Comparison of ENCODE assay signal across 23 cellular contexts in the genomic region with DNA sequence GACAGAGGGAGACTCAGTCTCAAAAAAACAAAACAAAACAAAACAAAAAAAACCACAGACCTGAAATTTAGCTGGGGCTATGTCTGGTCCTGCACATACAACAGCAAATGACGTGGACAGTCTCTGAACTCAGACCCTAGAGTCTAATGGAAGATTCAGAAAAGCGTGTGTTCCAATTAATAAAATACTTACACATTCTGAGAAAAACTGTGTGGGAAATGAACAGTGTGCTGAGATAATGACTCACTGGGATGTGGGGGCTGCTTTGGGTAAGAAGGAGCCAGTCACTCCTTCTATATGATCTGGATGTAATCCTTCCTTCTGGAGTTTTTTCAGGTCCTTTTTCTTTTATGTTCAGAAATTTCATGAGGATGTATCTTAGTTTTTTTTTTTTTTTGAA. TPM values are rescaled to one million over a fixed set of nuclear protein-coding genes. Genes with fewer than 3 reads are reported as not detected.
DNase-seq lines count a peak whose midpoint lies in the region; ATAC-seq, FAIRE-seq and TF ChIP-seq lines count a peak whose summit lies in the region.
"Had no signal": no experiment of that assay in that cellular context is flagged by ENCODE, and none has a peak within 500 bp of the region (broad histone marks: within the 10 kb centered on the region; RNA-seq: fewer than 3 reads in every experiment).

No MANE protein-coding gene starts in this region.

- peaks cover 6% of the 10 kb centered on the region for H3K36me3 Mint-ChIP-seq in chondrocyte (ENCODE audit: low read depth)
- H3K36me3 Mint-ChIP-seq: activated naive CD4-positive, alpha-beta T cell treated with anti-CD3 and anti-CD28 coated beads, Interleukin-2, amount 50 U/mL, for 24 hours; neural progenitor cell had no signal

- in situ Hi-C loops in transverse colon (cut with MboI; ENCODE audit: low pct_ligation_motif_present in 1 of 4, low pct_unique_long_range_greater_than_20kb in 1 of 4, low sequenced_read_pairs in 3 of 4): no loop called here

- no peaks in the 10 kb centered on the region for H3K9me3 Mint-ChIP-seq in chondrocyte (ENCODE audit: low read depth)
- H3K9me3 Mint-ChIP-seq: activated naive CD4-positive, alpha-beta T cell treated with anti-CD3 and anti-CD28 coated beads, Interleukin-2, amount 50 U/mL, for 24 hours; activated T-helper 1 cell treated with anti-CD3 and anti-CD28 coated beads, Interleukin-12 subunit alpha, Interleukin-12 subunit beta, Interleukin-2, Interleukin-4 antibody, amounts not matched to agents 30 ng/mL and 10 ng/mL and 1 ng/mL, durations not matched to agents 14 hours and 24 hours and 36 hours; CD4-positive, alpha-beta T cell; stimulated activated naive CD8-positive, alpha-beta T cell treated with anti-CD3 and anti-CD28 coated beads, Interleukin-15, amount 100 ng/mL, for 72 hours had no signal

- POLR2A ChIA-PET in OCI-LY7 (lab: Charles Lee): no interaction called here

- H3K27ac Mint-ChIP-seq in chondrocyte (ENCODE audit: unreplicated experiment): peak overlapping the region; percentile 29
- H3K27ac Mint-ChIP-seq: activated naive CD4-positive, alpha-beta T cell treated with anti-CD3 and anti-CD28 coated beads, Interleukin-2, amount 50 U/mL, for 24 hours; activated T-helper 1 cell treated with anti-CD3 and anti-CD28 coated beads, Interleukin-12 subunit alpha, Interleukin-12 subunit beta, Interleukin-2, Interleukin-4 antibody, amounts not matched to agents 30 ng/mL and 10 ng/mL and 1 ng/mL, durations not matched to agents 14 hours and 24 hours and 36 hours; CD4-positive, alpha-beta T cell; neural progenitor cell had no signal

- H3K27ac ChIP-seq in transverse colon (no peak overlapping the region), OCI-LY7 (ENCODE audit: low read depth, low read length, poor library complexity, severe bottlenecking) (no peak overlapping the region)
- H3K27ac ChIP-seq: ascending aorta, neural progenitor cell, thyroid gland had no signal

- no peak overlapping the region for H2AFZ ChIP-seq in OCI-LY7 (ENCODE audit: low read length)
- H2AFZ ChIP-seq: neural progenitor cell had no signal

- H3K79me2 ChIP-seq in OCI-LY7 (ENCODE audit: insufficient read depth, low read depth, low read length): no peaks in the 10 kb centered on the region

- no peak for TF ChIP-seq POLR2A in transverse colon (IDR thresholded peaks at IDR 0.05)

- H3K9me2 ChIP-seq in OCI-LY7 (ENCODE audit: insufficient read depth, low read length): no peaks in the 10 kb centered on the region

- no TSS peak for BruUV-seq in OCI-LY7 (replicated peaks; lab: Mats Ljungman, UMichigan)

- intact Hi-C loops in transverse colon (cut with DNase I; ENCODE audit: low total_unique reads): no loop called here
- intact Hi-C loops in OCI-LY7 (cut with micrococcal nuclease; ENCODE audit: unreplicated experiment): no loop called here

- no peaks in the 10 kb centered on the region for H3K9me3 ChIP-seq in transverse colon
- H3K9me3 ChIP-seq in OCI-LY7 (ENCODE audit: low read length): no peaks in the 10 kb centered on the region
- H3K9me3 ChIP-seq: ascending aorta, thyroid gland had no signal

- H3K4me1 ChIP-seq in transverse colon: no peaks in the 10 kb centered on the region
- no peaks in the 10 kb centered on the region for H3K4me1 ChIP-seq in OCI-LY7 (ENCODE audit: insufficient read depth, low read length, poor library complexity, severe bottlenecking)
- H3K4me1 ChIP-seq: thyroid gland had no signal

- 63 to 93% methylated on average over 2 of the region's 2 CpGs for WGBS in transverse colon (ENCODE audit: low coverage in 1 of 2), 2 donors

- no peak for TF ChIP-seq EP300 in transverse colon (IDR thresholded peaks at IDR 0.05; ENCODE audit: low read depth)

- H3K27me3 ChIP-seq in transverse colon: no peaks in the 10 kb centered on the region
- H3K27me3 ChIP-seq: ascending aorta, neural progenitor cell, thyroid gland had no signal

- ATAC-seq in GM18858 (IDR thresholded peaks at IDR 0.05; ENCODE audit: unreplicated experiment): no peak
- no peak for ATAC-seq in GM21367 (IDR thresholded peaks at IDR 0.05; ENCODE audit: unreplicated experiment)
- ATAC-seq: stimulated activated naive CD8-positive, alpha-beta T cell treated with anti-CD3 and anti-CD28 coated beads, Interleukin-15, amount 100 ng/mL, for 72 hours had no signal

- DNase-seq in ELR (ENCODE audit: low read depth): peak; percentile 64
- peak; percentile 44 for DNase-seq in RCC 7860 (ENCODE audit: low spot score)
- no peak for DNase-seq in chondrocyte (ENCODE audit: low spot score)
- peak; percentile 14 for DNase-seq in putamen (ENCODE audit: low spot score)
- no peak for DNase-seq in transverse colon
- no peak for DNase-seq in OCI-LY7 (ENCODE audit: low spot score)
- DNase-seq: CD4-positive, alpha-beta T cell; glutamatergic neuron; H7; mammary epithelial cell; NCI-H1092; NCI-H187; NCI-H69; stimulated activated naive CD8-positive, alpha-beta T cell treated with anti-CD3 and anti-CD28 coated beads, Interleukin-15, amount 100 ng/mL, for 72 hours; thyroid gland had no signal

- no peak for TF ChIP-seq CTCF in chondrocyte (IDR thresholded peaks at IDR 0.05)
- TF ChIP-seq CTCF in transverse colon (IDR thresholded peaks at IDR 0.05): no peak
- no peak for TF ChIP-seq CTCF in OCI-LY7 (conservative IDR thresholded peaks at IDR 0.05; ENCODE audit: low read length)

- peak; percentile 53 for FAIRE-seq in RCC 7860 (lab: Jason Lieb, UNC)
- FAIRE-seq: colon had no signal

- CTCF ChIA-PET in OCI-LY7 (lab: Charles Lee; ENCODE audit: unreplicated experiment): no interaction called here

- no peaks in the 10 kb centered on the region for H3K27me3 Mint-ChIP-seq in chondrocyte (ENCODE audit: low read depth)
- H3K27me3 Mint-ChIP-seq: CD4-positive, alpha-beta T cell; stimulated activated naive CD8-positive, alpha-beta T cell treated with anti-CD3 and anti-CD28 coated beads, Interleukin-15, amount 100 ng/mL, for 72 hours had no signal

- H3K4me1 Mint-ChIP-seq in chondrocyte (ENCODE audit: low read depth): peaks cover 39% of the 10 kb centered on the region
- H3K4me1 Mint-ChIP-seq: activated naive CD4-positive, alpha-beta T cell treated with anti-CD3 and anti-CD28 coated beads, Interleukin-2, amount 50 U/mL, for 24 hours; stimulated activated naive CD8-positive, alpha-beta T cell treated with anti-CD3 and anti-CD28 coated beads, Interleukin-15, amount 100 ng/mL, for 72 hours had no signal

- H3K4me3 ChIP-seq in transverse colon (no peak overlapping the region), OCI-LY7 (ENCODE audit: low read depth, low read length, poor library complexity, severe bottlenecking) (no peak overlapping the region)
- H3K4me3 ChIP-seq: ascending aorta, neural progenitor cell, thyroid gland had no signal

- H3K4me3 Mint-ChIP-seq in chondrocyte (ENCODE audit: unreplicated experiment): no peak overlapping the region
- H3K4me3 Mint-ChIP-seq: activated naive CD4-positive, alpha-beta T cell treated with anti-CD3 and anti-CD28 coated beads, Interleukin-2, amount 50 U/mL, for 24 hours; activated T-helper 1 cell treated with anti-CD3 and anti-CD28 coated beads, Interleukin-12 subunit alpha, Interleukin-12 subunit beta, Interleukin-2, Interleukin-4 antibody, amounts not matched to agents 30 ng/mL and 10 ng/mL and 1 ng/mL, durations not matched to agents 14 hours and 24 hours and 36 hours; CD4-positive, alpha-beta T cell; neural progenitor cell; stimulated activated naive CD8-positive, alpha-beta T cell treated with anti-CD3 and anti-CD28 coated beads, Interleukin-15, amount 100 ng/mL, for 72 hours had no signal

- H3K36me3 ChIP-seq in transverse colon: no peaks in the 10 kb centered on the region
- H3K36me3 ChIP-seq in OCI-LY7 (ENCODE audit: insufficient read depth, low read length): no peaks in the 10 kb centered on the region
- H3K36me3 ChIP-seq: ascending aorta, neural progenitor cell, thyroid gland had no signal

- no peak overlapping the region for H3K4me2 ChIP-seq in OCI-LY7 (ENCODE audit: low read length)
- H3K4me2 ChIP-seq: neural progenitor cell had no signal

- H4K20me1 ChIP-seq in OCI-LY7 (ENCODE audit: insufficient read depth, low read length): no peaks in the 10 kb centered on the region

RNA-seq across cellular contexts. Expression of a gene that starts 29.4 kb away (rescaled TPM):
- total RNA-seq in chondrocyte (not detected in 3 replicates), transverse colon (not detected), OCI-LY7 (2022) (not detected in 2 replicates)
- total RNA-seq in OCI-LY7 (2014; rRNA removed; shearing (Covaris generic)): not detected in 2 replicates
- total RNA-seq: activated T-helper 1 cell treated with anti-CD3 and anti-CD28 coated beads, Interleukin-12 subunit alpha, Interleukin-12 subunit beta, Interleukin-2, Interleukin-4 antibody, amounts not matched to agents 30 ng/mL and 10 ng/mL and 1 ng/mL, durations not matched to agents 14 hours and 24 hours and 36 hours; ascending aorta; CD4-positive, alpha-beta T cell; G401; H7; mammary epithelial cell; thyroid gland had no signal

Comparison
In these comparisons a context has a peak if more than half of its experiments do, and no peak if none do; other contexts are left out.
1. DNase-seq: peak in ELR (single experiment), RCC 7860 (single experiment) and putamen (single experiment); none in chondrocyte (single experiment), transverse colon (single experiment) and OCI-LY7 (single experiment).